Comparison of ENCODE assay signal across 8 cellular contexts in the genomic region with DNA sequence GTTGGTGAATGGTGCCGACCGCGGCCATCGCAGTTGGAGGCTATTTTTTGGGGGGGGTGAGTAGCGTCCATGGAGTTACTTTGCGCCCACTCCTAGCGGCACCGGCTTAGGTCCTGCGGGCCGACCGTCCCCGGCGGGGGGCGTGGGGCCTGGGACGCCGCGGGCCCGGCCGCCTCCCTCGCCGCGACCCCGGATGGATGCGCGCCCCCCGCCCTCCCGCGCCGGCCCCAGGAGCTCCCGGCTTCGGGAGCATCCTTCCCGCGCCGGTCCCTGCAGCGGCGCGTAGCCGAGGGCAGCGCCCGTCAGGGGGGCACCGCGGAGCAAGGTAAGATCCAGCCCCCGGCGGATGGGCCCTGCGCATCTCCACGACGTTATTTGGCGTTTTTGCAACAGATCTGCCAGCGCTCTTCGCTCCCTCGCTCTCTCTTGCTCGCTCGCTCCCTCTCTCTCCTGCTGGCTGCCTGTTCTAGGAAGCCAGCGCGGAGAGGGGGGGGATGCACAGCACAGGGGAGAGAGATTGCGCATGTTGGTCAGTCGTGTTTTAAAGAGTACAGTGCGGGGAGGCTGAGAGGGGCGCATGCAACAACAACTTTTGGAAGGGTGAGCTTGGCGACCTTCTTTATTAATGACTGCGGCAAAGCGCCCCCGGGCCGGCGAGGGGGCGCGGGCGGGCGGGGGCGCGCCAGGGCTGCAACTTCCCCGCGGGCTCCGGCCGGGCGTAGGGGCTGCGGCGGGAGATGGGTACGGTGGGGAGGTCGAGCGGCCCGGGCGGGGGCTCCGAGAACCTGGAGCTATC. TPM values are rescaled to one million over a fixed set of nuclear protein-coding genes. Genes with fewer than 3 reads are reported as not detected.
DNase-seq lines count a peak whose midpoint lies in the region; ATAC-seq and TF ChIP-seq lines count a peak whose summit lies in the region.

No MANE protein-coding gene starts in this region.

- peak; percentile 10 to 45 for TF ChIP-seq POLR2A in Peyer's patch (IDR thresholded peaks at IDR 0.05)

- H3K27ac ChIP-seq in HUES48 (ENCODE audit: low read depth, low read length) (peak overlapping the region; percentile 98), Peyer's patch (peak overlapping the region; percentile 93 to 100 (median 97)), subcutaneous abdominal adipose tissue (ENCODE audit: low read depth, low read length) (peak overlapping the region; percentile 95)

- H3K9me3 Mint-ChIP-seq in natural killer cell = no peaks in the 10 kb centered on the region

- peak overlapping the region; percentile 96 for H3K4me3 Mint-ChIP-seq in natural killer cell

- H3K36me3 ChIP-seq in HUES48 (ENCODE audit: control insufficient read depth, insufficient read depth, low read length) = no peaks in the 10 kb centered on the region
- no peaks in the 10 kb centered on the region for H3K36me3 ChIP-seq in Peyer's patch
- H3K36me3 ChIP-seq in subcutaneous abdominal adipose tissue (ENCODE audit: control insufficient read depth in 5 of 5, insufficient read depth in 5 of 5, low read length in 5 of 5) = no peaks in the 10 kb centered on the region

- ATAC-seq in natural killer cell = peak; percentile 4 to 33 (median 7)

- H3K4me3 ChIP-seq in HUES48 (ENCODE audit: low read depth, low read length) = peak overlapping the region; percentile 89
- H3K4me3 ChIP-seq in Peyer's patch = peak overlapping the region; percentile 78 to 98 (median 87)
- H3K4me3 ChIP-seq in fibroblast of the aortic adventitia (ENCODE audit: low read depth, low read length) = peak overlapping the region; percentile 86
- peak overlapping the region; percentile 82 to 93 (median 90) for H3K4me3 ChIP-seq in subcutaneous abdominal adipose tissue (ENCODE audit: low read depth in 1 of 5, low read length in 5 of 5)

- peak; percentile 53 to 59 for DNase-seq in SHP77 (lab: John Stamatoyannopoulos, UW)
- DNase-seq in SHP77 treated with DMSO at 0.1 percent for 48 hours (lab: John Stamatoyannopoulos, UW) = no peak
- DNase-seq in Peyer's patch = peak; percentile 67 to 85 (median 76)
- peak; percentile 87 for DNase-seq in activated effector memory CD4-positive, alpha-beta T cell treated with anti-CD3 and anti-CD28 coated beads, Interleukin-2, amount 50 U/mL, for 16 hours
- DNase-seq in fibroblast of the aortic adventitia (ENCODE audit: low read depth) = peak; percentile 82
- DNase-seq in natural killer cell = peak; percentile 58

- no peaks in the 10 kb centered on the region; the same call in 1 of the 2 replicates for H3K27me3 ChIP-seq in HUES48 (ENCODE audit: control insufficient read depth, insufficient read depth, low read length)
- no peaks in the 10 kb centered on the region for H3K27me3 ChIP-seq in Peyer's patch
- H3K27me3 ChIP-seq in subcutaneous abdominal adipose tissue (ENCODE audit: control insufficient read depth in 5 of 5, insufficient read depth in 4 of 5, low read length in 5 of 5) = no peaks in the 10 kb centered on the region

- H3K9me3 ChIP-seq in HUES48 (ENCODE audit: control insufficient read depth, insufficient read depth, low read length) = no peaks in the 10 kb centered on the region
- no peaks in the 10 kb centered on the region for H3K9me3 ChIP-seq in Peyer's patch
- H3K9me3 ChIP-seq in subcutaneous abdominal adipose tissue (ENCODE audit: control insufficient read depth in 5 of 5, low read length in 5 of 5) = no peaks in the 10 kb centered on the region

- intact Hi-C loops in natural killer cell (cut with micrococcal nuclease) = loop anchor here (1.0 to 10.0 kb wide), 6 partner anchors 30 to 379 kb away; partner anchors contain the start of genes PCBD2, PPP2CA and UBE2B

- H3K4me1 ChIP-seq in HUES48 (ENCODE audit: control insufficient read depth, insufficient read depth, low read length) (peaks cover 44% of the 10 kb centered on the region), Peyer's patch (peaks cover 8 to 38% (median 28%) of the 10 kb centered on the region in 4 donors), subcutaneous abdominal adipose tissue (ENCODE audit: control insufficient read depth in 5 of 5, insufficient read depth in 5 of 5, low read length in 5 of 5) (peaks cover 5 to 47% (median 46%) of the 10 kb centered on the region in 5 donors)

- H3K36me3 Mint-ChIP-seq in natural killer cell = no peaks in the 10 kb centered on the region

- TF ChIP-seq CTCF in Peyer's patch (IDR thresholded peaks at IDR 0.05) = peak in 1 of 6 experiments; percentile 6
- TF ChIP-seq CTCF in fibroblast of the aortic adventitia (IDR thresholded peaks at IDR 0.05; ENCODE audit: insufficient read depth, low read length) = peak; percentile 21
- TF ChIP-seq CTCF in natural killer cell (IDR thresholded peaks at IDR 0.05) = no peak

- H3K27me3 Mint-ChIP-seq in natural killer cell (ENCODE audit: low read depth in 2 of 2) = no peaks in the 10 kb centered on the region

- H3K4me1 Mint-ChIP-seq in natural killer cell = peaks cover 31 to 55% of the 10 kb centered on the region in 2 donors

- peak overlapping the region; percentile 82 for H3K9ac ChIP-seq in HUES48 (ENCODE audit: low read depth, low read length)
- peak overlapping the region in 4 of 5 donors; percentile 34 to 76 (median 70) for H3K9ac ChIP-seq in subcutaneous abdominal adipose tissue (ENCODE audit: low read length in 5 of 5)

- H3K27ac Mint-ChIP-seq in natural killer cell = peak overlapping the region; percentile 92 to 96

RNA-seq across cellular contexts. Expression of gene JADE2, which starts 0.4 kb away (rescaled TPM):
- total RNA-seq in Peyer's patch (10 to 100 TPM; 51.5 to 77.6 (median 57.4) TPM), fibroblast of the aortic adventitia (ENCODE audit: low replicate concordance) (28.0 and 38.8 TPM in 2 replicates), natural killer cell (100 to 1,000 TPM; 130 to 174 (median 173) TPM)
